Comparison of ENCODE assay signal across 28 cellular contexts in the genomic region with DNA sequence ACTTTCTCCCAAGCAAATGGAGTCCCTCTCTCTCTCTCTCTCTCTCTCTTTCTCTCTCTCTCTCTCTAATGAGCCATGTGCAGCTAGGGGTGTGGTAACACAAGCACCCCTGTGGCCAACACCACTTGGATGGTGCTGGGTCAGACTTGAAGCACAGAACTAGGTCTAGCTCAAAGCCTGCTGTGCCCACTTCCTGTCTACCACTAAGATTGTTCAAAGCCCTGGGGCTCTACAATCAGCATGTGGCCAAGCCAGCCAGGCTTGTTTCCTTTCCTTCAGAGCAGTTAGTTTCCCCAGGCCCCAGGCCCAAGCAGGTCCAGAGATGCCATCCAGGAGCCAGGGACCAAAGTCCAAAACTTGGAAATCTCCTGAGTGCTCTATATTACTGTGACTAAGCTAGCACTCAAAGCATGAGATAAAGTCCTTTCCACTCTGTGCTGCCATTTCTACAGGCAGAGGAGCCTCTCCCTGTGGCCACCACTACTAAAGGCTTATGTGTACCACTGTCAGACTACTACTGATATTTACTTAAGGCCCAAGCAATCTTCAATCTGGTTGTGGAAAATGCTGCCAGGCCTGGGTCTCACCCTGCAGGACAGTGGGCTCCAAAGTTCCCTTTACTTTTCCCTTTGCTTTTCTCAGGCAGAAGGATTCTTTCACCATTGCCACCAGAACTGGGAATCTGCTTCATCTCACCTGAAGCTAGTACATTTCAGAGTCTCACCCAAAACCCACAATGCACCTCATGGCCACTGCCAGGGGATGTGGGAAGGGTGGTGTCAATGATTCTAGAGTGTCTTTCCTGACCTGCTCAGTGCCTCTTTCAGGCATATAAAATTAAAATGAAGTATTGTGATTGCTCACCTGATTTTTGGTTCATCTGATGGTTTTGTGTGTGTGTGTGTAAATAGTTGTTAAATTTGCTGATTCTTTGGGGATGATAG.
DNase-seq lines count a peak whose midpoint lies in the region; ATAC-seq and TF ChIP-seq lines count a peak whose summit lies in the region.
"Had no signal": no experiment of that assay in that cellular context is flagged by ENCODE, and none has a peak within 500 bp of the region (broad histone marks: within the 10 kb centered on the region; RNA-seq: fewer than 3 reads in every experiment).

No MANE protein-coding gene starts in this region.

- ATAC-seq in activated CD8-positive, alpha-beta T cell treated with anti-CD3 and anti-CD28 coated beads for 36 hours: peak; percentile 24
- ATAC-seq in mucosa of descending colon (peak; percentile 45), GM18868 (IDR thresholded peaks at IDR 0.05; ENCODE audit: unreplicated experiment) (no peak)
- ATAC-seq: Right ventricle myocardium inferior had no signal

- no peak overlapping the region for H3K27ac Mint-ChIP-seq in activated CD8-positive, alpha-beta T cell treated with anti-CD3 and anti-CD28 coated beads for 36 hours
- H3K27ac Mint-ChIP-seq: activated naive CD4-positive, alpha-beta T cell treated with anti-CD3 and anti-CD28 coated beads, Interleukin-2, amount 50 U/mL, for 24 hours; CD4-positive, alpha-beta memory T cell had no signal

- intact Hi-C loops in activated CD8-positive, alpha-beta T cell treated with anti-CD3 and anti-CD28 coated beads for 36 hours (cut with micrococcal nuclease): no loop called here
- intact Hi-C loops in mucosa of descending colon (cut with DNase I, micrococcal nuclease): no loop called here

- no peaks in the 10 kb centered on the region for H3K36me3 Mint-ChIP-seq in activated CD8-positive, alpha-beta T cell treated with anti-CD3 and anti-CD28 coated beads for 36 hours (ENCODE audit: low read depth)
- H3K36me3 Mint-ChIP-seq: activated naive CD4-positive, alpha-beta T cell treated with anti-CD3 and anti-CD28 coated beads, Interleukin-2, amount 50 U/mL, for 24 hours; CD4-positive, alpha-beta memory T cell had no signal

- H3K4me3 ChIP-seq in Jurkat, Clone E6-1 (ENCODE audit: low read length): no peak overlapping the region
- no peak overlapping the region for H3K4me3 ChIP-seq in mucosa of descending colon
- H3K4me3 ChIP-seq: cardiac muscle cell, colonic mucosa, tibial nerve had no signal

- peaks cover 4% of the 10 kb centered on the region for H3K4me1 Mint-ChIP-seq in activated CD8-positive, alpha-beta T cell treated with anti-CD3 and anti-CD28 coated beads for 36 hours (ENCODE audit: low read depth)
- H3K4me1 Mint-ChIP-seq: activated naive CD4-positive, alpha-beta T cell treated with anti-CD3 and anti-CD28 coated beads, Interleukin-2, amount 50 U/mL, for 24 hours; CD4-positive, alpha-beta memory T cell had no signal

- no peaks in the 10 kb centered on the region for H3K9me3 Mint-ChIP-seq in activated CD8-positive, alpha-beta T cell treated with anti-CD3 and anti-CD28 coated beads for 36 hours

- CTCF ChIA-PET in activated CD8-positive, alpha-beta T cell treated with anti-CD3 and anti-CD28 coated beads for 36 hours (lab: Charles Lee): no interaction called here

- POLR2A ChIA-PET in activated CD8-positive, alpha-beta T cell treated with anti-CD3 and anti-CD28 coated beads for 36 hours (lab: Charles Lee): no interaction called here

- TF ChIP-seq CTCF in activated CD8-positive, alpha-beta T cell treated with anti-CD3 and anti-CD28 coated beads for 36 hours (IDR thresholded peaks at IDR 0.05): no peak
- TF ChIP-seq CTCF in mucosa of descending colon (IDR thresholded peaks at IDR 0.05): no peak

- H3K27me3 Mint-ChIP-seq in activated CD8-positive, alpha-beta T cell treated with anti-CD3 and anti-CD28 coated beads for 36 hours: no peaks in the 10 kb centered on the region
- H3K27me3 Mint-ChIP-seq: activated naive CD4-positive, alpha-beta T cell treated with anti-CD3 and anti-CD28 coated beads, Interleukin-2, amount 50 U/mL, for 24 hours; CD4-positive, alpha-beta memory T cell had no signal

- H3K4me1 ChIP-seq in mucosa of descending colon (ENCODE audit: low read depth): no peaks in the 10 kb centered on the region
- H3K4me1 ChIP-seq: colonic mucosa, tibial nerve had no signal

- DNase-seq in NCI-H146 (lab: John Stamatoyannopoulos, UW) (peak; percentile 1), NCI-H146 treated with DMSO at 0.1 percent for 48 hours (lab: John Stamatoyannopoulos, UW; ENCODE audit: unreplicated experiment) (no peak), mucosa of descending colon (no peak), NCI-H128 (lab: John Stamatoyannopoulos, UW; ENCODE audit: unreplicated experiment) (no peak)
- peak; percentile 79 for DNase-seq in Jurkat, Clone E6-1 (ENCODE audit: low read depth, low spot score)
- peak; percentile 11 for DNase-seq in activated CD8-positive, alpha-beta T cell treated with anti-CD3 and anti-CD28 coated beads for 36 hours
- no peak for DNase-seq in stimulated activated naive CD4-positive, alpha-beta T cell treated with Interleukin-2 at 50 U/mL for 16 hours (lab: John Stamatoyannopoulos, UW)
- DNase-seq: 8988T; activated CD4-positive, alpha-beta T cell treated with anti-CD3 and anti-CD28 coated beads for 48 hours; aorta; CD4-positive, alpha-beta memory T cell; colonic mucosa; effector memory CD4-positive, alpha-beta T cell; erythroblast; GDM1; HCEC 1CT; kidney glomerular epithelial cell; NCI-H1417 treated with DMSO at 0.1 percent for 48 hours; NCI-H345; OCI-M1; stimulated activated CD4-positive, alpha-beta T cell treated with anti-CD3 and anti-CD28 coated beads, Interleukin-15, amount 100 ng/mL, for 24 hours; SW 1271; T-helper 9 cell had no signal

- H3K36me3 ChIP-seq in mucosa of descending colon (ENCODE audit: low read depth): no peaks in the 10 kb centered on the region
- H3K36me3 ChIP-seq: cardiac muscle cell, colonic mucosa, tibial nerve had no signal

- no peaks in the 10 kb centered on the region for H3K9me3 ChIP-seq in mucosa of descending colon
- H3K9me3 ChIP-seq: colonic mucosa had no signal

- H3K4me3 Mint-ChIP-seq in activated CD8-positive, alpha-beta T cell treated with anti-CD3 and anti-CD28 coated beads for 36 hours: no peak overlapping the region
- H3K4me3 Mint-ChIP-seq: activated naive CD4-positive, alpha-beta T cell treated with anti-CD3 and anti-CD28 coated beads, Interleukin-2, amount 50 U/mL, for 24 hours; CD4-positive, alpha-beta memory T cell had no signal

Comparison
In these comparisons a context has a peak if more than half of its experiments do, and no peak if none do; other contexts are left out.
1. DNase-seq: peak in NCI-H146 (single experiment), Jurkat, Clone E6-1 (single experiment) and activated CD8-positive, alpha-beta T cell treated with anti-CD3 and anti-CD28 coated beads for 36 hours (single experiment); none in NCI-H146 treated with DMSO at 0.1 percent for 48 hours (single experiment), mucosa of descending colon (0 of 3), NCI-H128 (single experiment) and stimulated activated naive CD4-positive, alpha-beta T cell treated with Interleukin-2 at 50 U/mL for 16 hours (single experiment).